In genomic region chrX:96971812-96972211, GRCh38 we compare ENCODE assay signal across 26 cellular contexts.
"Had no signal": no experiment of that assay in that cellular context is flagged by ENCODE, and none has a peak within 500 bp of the region (broad histone marks: within the 10 kb centered on the region; RNA-seq: fewer than 3 reads in every experiment).

No MANE protein-coding gene starts in this region.

- FAIRE-seq: islet of Langerhans, urothelium cell line had no signal

- H3K27ac ChIP-seq: breast epithelium, esophagus squamous epithelium, heart right ventricle, thyroid gland had no signal

- H3K4me3 Mint-ChIP-seq: activated CD4-positive, alpha-beta T cell treated with anti-CD3 and anti-CD28 coated beads, Interleukin-2, amount 10 ng/mL, durations not matched to agents 24 days and 14 days; activated CD8-positive, alpha-beta T cell treated with anti-CD3 and anti-CD28 coated beads, Interleukin-2, amount 10 ng/mL, durations not matched to agents 7 days and 5 days; activated naive CD4-positive, alpha-beta T cell treated with anti-CD3 and anti-CD28 coated beads, Interleukin-2, amount 10 ng/mL, durations not matched to agents 7 days and 5 days; activated naive CD8-positive, alpha-beta T cell treated with anti-CD3 and anti-CD28 coated beads, Interleukin-2, amount 50 U/mL, for 24 hours; activated T-cell treated with anti-CD3 and anti-CD28 coated beads, Interleukin-2, amount 50 U/mL, for 4 hours; dendritic cell treated with granulocyte-macrophage colony-stimulating factor and Interleukin-4, amounts not matched to agents 40 ng/mL and 50 ng/mL, for 4 days; mesothelial cell of epicardium; natural killer cell treated with Interleukin-12 subunit alpha and Interleukin-12 subunit beta and Interleukin-15 and Interleukin-18, amount 100 ng/mL, for 72 hours; T-cell had no signal

- H3K27me3 ChIP-seq: breast epithelium, esophagus squamous epithelium, heart right ventricle, thyroid gland had no signal

- H3K9me3 ChIP-seq: thyroid gland had no signal

- H3K4me3 ChIP-seq: breast epithelium, esophagus squamous epithelium, heart right ventricle, lung, thyroid gland had no signal

- H3K36me3 ChIP-seq: breast epithelium, thyroid gland had no signal

- H3K4me1 ChIP-seq: breast epithelium, esophagus squamous epithelium, heart right ventricle, thyroid gland had no signal

- ATAC-seq: activated CD8-positive, alpha-beta T cell treated with anti-CD3 and anti-CD28 coated beads, Interleukin-2, amount 10 ng/mL, durations not matched to agents 7 days and 5 days; activated naive CD8-positive, alpha-beta T cell treated with anti-CD3 and anti-CD28 coated beads, Interleukin-2, amount 50 U/mL, for 24 hours; activated T-cell treated with anti-CD3 and anti-CD28 coated beads, Interleukin-2, amount 50 U/mL, for 4 hours; heart right ventricle; left colon; natural killer cell treated with Interleukin-12 subunit alpha and Interleukin-12 subunit beta and Interleukin-15 and Interleukin-18, amount 100 ng/mL, for 72 hours; T-cell had no signal

- DNase-seq: activated CD4-positive, alpha-beta T cell treated with anti-CD3 and anti-CD28 coated beads, Interleukin-2, amount 10 ng/mL, durations not matched to agents 24 days and 14 days; activated CD8-positive, alpha-beta T cell treated with anti-CD3 and anti-CD28 coated beads, Interleukin-2, amount 10 ng/mL, durations not matched to agents 7 days and 5 days; activated naive CD4-positive, alpha-beta T cell treated with anti-CD3 and anti-CD28 coated beads, Interleukin-2, amount 10 ng/mL, durations not matched to agents 7 days and 5 days; activated naive CD8-positive, alpha-beta T cell treated with anti-CD3 and anti-CD28 coated beads, Interleukin-2, amount 50 U/mL, for 24 hours; activated T-cell treated with anti-CD3 and anti-CD28 coated beads, Interleukin-2, amount 50 U/mL, for 4 hours; anterior cingulate cortex; effector memory CD4-positive, alpha-beta T cell; esophagus squamous epithelium; heart right ventricle; left colon; nucleus accumbens; posterior cingulate gyrus; stimulated activated CD4-positive, alpha-beta T cell treated with anti-CD3 and anti-CD28 coated beads, Interleukin-12 subunit alpha, Interleukin-12 subunit beta, amount 100 ng/mL, for 4 hours; stimulated activated CD4-positive, alpha-beta T cell treated with anti-CD3 and anti-CD28 coated beads, Interleukin-1b, Interleukin-23, amount 100 ng/mL, for 48 hours; stimulated activated CD8-positive, alpha-beta memory T cell treated with anti-CD3 and anti-CD28 coated beads, Interleukin-4, amount 100 ng/mL, for 48 hours; stimulated activated naive CD4-positive, alpha-beta T cell; T-cell; T-helper 9 cell; thyroid gland had no signal

- H3K4me1 Mint-ChIP-seq: activated CD4-positive, alpha-beta T cell treated with anti-CD3 and anti-CD28 coated beads, Interleukin-2, amount 10 ng/mL, durations not matched to agents 24 days and 14 days; activated naive CD4-positive, alpha-beta T cell treated with anti-CD3 and anti-CD28 coated beads, Interleukin-2, amount 10 ng/mL, durations not matched to agents 7 days and 5 days; activated naive CD8-positive, alpha-beta T cell treated with anti-CD3 and anti-CD28 coated beads, Interleukin-2, amount 50 U/mL, for 24 hours; mesothelial cell of epicardium; T-cell had no signal

- H3K27ac Mint-ChIP-seq: activated CD4-positive, alpha-beta T cell treated with anti-CD3 and anti-CD28 coated beads, Interleukin-2, amount 10 ng/mL, durations not matched to agents 24 days and 14 days; activated CD8-positive, alpha-beta T cell treated with anti-CD3 and anti-CD28 coated beads, Interleukin-2, amount 10 ng/mL, durations not matched to agents 7 days and 5 days; activated naive CD4-positive, alpha-beta T cell treated with anti-CD3 and anti-CD28 coated beads, Interleukin-2, amount 10 ng/mL, durations not matched to agents 7 days and 5 days; activated naive CD8-positive, alpha-beta T cell treated with anti-CD3 and anti-CD28 coated beads, Interleukin-2, amount 50 U/mL, for 24 hours; dendritic cell treated with granulocyte-macrophage colony-stimulating factor and Interleukin-4, amounts not matched to agents 40 ng/mL and 50 ng/mL, for 4 days; mesothelial cell of epicardium; natural killer cell treated with Interleukin-12 subunit alpha and Interleukin-12 subunit beta and Interleukin-15 and Interleukin-18, amount 100 ng/mL, for 72 hours; T-cell had no signal

- H3K27me3 Mint-ChIP-seq: activated CD4-positive, alpha-beta T cell treated with anti-CD3 and anti-CD28 coated beads, Interleukin-2, amount 10 ng/mL, durations not matched to agents 24 days and 14 days; activated naive CD4-positive, alpha-beta T cell treated with anti-CD3 and anti-CD28 coated beads, Interleukin-2, amount 10 ng/mL, durations not matched to agents 7 days and 5 days; activated naive CD8-positive, alpha-beta T cell treated with anti-CD3 and anti-CD28 coated beads, Interleukin-2, amount 50 U/mL, for 24 hours; dendritic cell treated with granulocyte-macrophage colony-stimulating factor and Interleukin-4, amounts not matched to agents 40 ng/mL and 50 ng/mL, for 4 days; T-cell had no signal

- H3K9me3 Mint-ChIP-seq: activated CD4-positive, alpha-beta T cell treated with anti-CD3 and anti-CD28 coated beads, Interleukin-2, amount 10 ng/mL, durations not matched to agents 24 days and 14 days; activated naive CD4-positive, alpha-beta T cell treated with anti-CD3 and anti-CD28 coated beads, Interleukin-2, amount 10 ng/mL, durations not matched to agents 7 days and 5 days; activated naive CD8-positive, alpha-beta T cell treated with anti-CD3 and anti-CD28 coated beads, Interleukin-2, amount 50 U/mL, for 24 hours; activated T-cell treated with anti-CD3 and anti-CD28 coated beads, Interleukin-2, amount 50 U/mL, for 4 hours; dendritic cell treated with granulocyte-macrophage colony-stimulating factor and Interleukin-4, amounts not matched to agents 40 ng/mL and 50 ng/mL, for 4 days; natural killer cell treated with Interleukin-12 subunit alpha and Interleukin-12 subunit beta and Interleukin-15 and Interleukin-18, amount 100 ng/mL, for 72 hours had no signal
